8 cellular contexts compared by ENCODE assay signal in the genomic region with DNA sequence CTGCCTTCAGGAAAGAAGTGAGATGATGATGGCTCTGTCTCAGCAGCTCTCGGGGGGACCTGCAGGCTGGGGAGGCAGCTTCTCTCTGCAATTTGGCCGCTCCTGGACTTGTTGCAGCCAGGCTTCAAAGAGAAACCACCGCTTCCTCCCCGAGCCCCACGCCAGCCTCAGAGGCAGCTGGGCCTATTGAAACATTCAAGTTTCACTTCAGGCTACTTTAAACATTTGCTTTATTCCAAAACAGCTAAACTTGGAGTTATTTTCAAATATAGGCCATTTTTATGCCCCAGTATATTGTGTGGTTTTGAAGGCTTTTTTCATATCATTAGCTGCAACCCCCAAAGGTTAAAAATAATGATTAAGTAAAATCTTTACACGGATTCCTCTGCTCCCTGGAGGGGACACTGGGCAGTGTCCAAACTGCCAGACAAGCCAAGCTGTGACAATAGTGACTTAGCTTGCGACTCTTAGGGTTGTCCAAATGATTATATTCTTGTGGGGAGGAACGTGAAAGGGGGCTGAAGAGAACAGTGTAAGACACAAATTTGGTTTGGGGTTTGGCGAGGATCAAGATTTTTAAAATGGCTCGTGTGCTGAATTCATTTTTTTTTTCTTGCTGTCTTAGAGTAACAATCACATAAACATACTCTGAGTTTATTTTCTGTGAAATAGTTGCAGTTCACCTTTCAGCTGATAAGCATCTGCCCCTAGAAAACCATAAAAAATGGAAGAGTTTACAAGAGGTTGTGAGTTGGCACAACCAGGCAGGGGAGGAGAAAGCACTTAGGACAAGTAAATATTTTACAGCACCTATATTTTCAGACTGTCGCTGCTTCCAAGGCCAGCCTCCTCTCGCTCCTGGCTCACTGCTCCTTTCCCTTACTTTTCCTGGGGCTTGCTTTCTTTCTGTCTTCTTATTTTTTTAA.
DNase-seq lines count a peak whose midpoint lies in the region; ATAC-seq and TF ChIP-seq lines count a peak whose summit lies in the region.

No MANE protein-coding gene starts in this region.

- H3K4me3 ChIP-seq in esophagus (ENCODE audit: low read depth in 1 of 2, low read length in 2 of 2), result no peak overlapping the region
- H3K4me3 ChIP-seq in upper lobe of left lung, result peak overlapping the region in 3 of 4 donors; percentile 19 to 39 (median 36)

- H3K4me3 Mint-ChIP-seq in nephron progenitor cell, result peak overlapping the region; percentile 29

- H3K9me3 ChIP-seq in esophagus (ENCODE audit: control insufficient read depth in 2 of 2, insufficient read depth in 1 of 2, low read depth in 1 of 2, low read length in 1 of 2) (no peaks in the 10 kb centered on the region), upper lobe of left lung (no peaks in the 10 kb centered on the region)

- TF ChIP-seq CTCF in nephron progenitor cell (IDR thresholded peaks at IDR 0.05) (no peak), upper lobe of left lung (IDR thresholded peaks at IDR 0.05) (peak in 3 of 6 experiments; percentile 9 to 23 (median 13))

- H3K27ac ChIP-seq in esophagus (ENCODE audit: low read depth in 2 of 2, low read length in 1 of 2) (peak overlapping the region; percentile 49 to 63), upper lobe of left lung (peak overlapping the region; percentile 76 to 87 (median 86))

- TF ChIP-seq POLR2A in upper lobe of left lung (IDR thresholded peaks at IDR 0.05), result peak in 1 of 4 donors; percentile 51

- DNase-seq in EL (peak; percentile 41), KG1 (lab: John Stamatoyannopoulos, UW) (peak; percentile 60), nephron progenitor cell (peak; percentile 38), upper lobe of left lung (peak; percentile 32 to 81), NCI-H2196 (lab: John Stamatoyannopoulos, UW; ENCODE audit: unreplicated experiment) (no peak)
- DNase-seq in activated CD4-positive, alpha-beta T cell treated with anti-CD3 and anti-CD28 coated beads, Interleukin-2, amount 50 U/mL, for 1 hour, result peak; percentile 22

- 29 to 37% methylated on average over 12 of the region's 12 CpGs for WGBS in esophagus, 2 donors
- 11 to 14% methylated on average over 12 of the region's 12 CpGs for WGBS in upper lobe of left lung, 2 donors

- no peaks in the 10 kb centered on the region for H3K4me1 ChIP-seq in esophagus (ENCODE audit: control insufficient read depth in 2 of 2, insufficient read depth in 2 of 2, low read length in 1 of 2)
- H3K4me1 ChIP-seq in upper lobe of left lung, result peaks cover 21 to 40% (median 27%) of the 10 kb centered on the region in 4 donors

- H3K36me3 ChIP-seq in esophagus (ENCODE audit: control insufficient read depth in 2 of 2, insufficient read depth in 2 of 2, low read length in 1 of 2) (no peaks in the 10 kb centered on the region), upper lobe of left lung (no peaks in the 10 kb centered on the region)

- peaks cover 5% of the 10 kb centered on the region for H3K9me3 Mint-ChIP-seq in nephron progenitor cell

- H3K27ac Mint-ChIP-seq in nephron progenitor cell, result no peak overlapping the region

- TF ChIP-seq EP300 in upper lobe of left lung (IDR thresholded peaks at IDR 0.05), result no peak

- H3K27me3 Mint-ChIP-seq in nephron progenitor cell (ENCODE audit: low read depth, poor library complexity), result no peaks in the 10 kb centered on the region

- no peaks in the 10 kb centered on the region for H3K27me3 ChIP-seq in esophagus (ENCODE audit: control insufficient read depth in 1 of 2, insufficient read depth in 2 of 2, low read length in 2 of 2)
- no peaks in the 10 kb centered on the region for H3K27me3 ChIP-seq in upper lobe of left lung

- peak; percentile 80 for ATAC-seq in GM21423 (IDR thresholded peaks at IDR 0.05; ENCODE audit: unreplicated experiment)
- ATAC-seq in upper lobe of left lung (ENCODE audit: low FRiP score in 2 of 2), result peak; percentile 80 to 91

- peaks cover 21% of the 10 kb centered on the region for H3K4me1 Mint-ChIP-seq in nephron progenitor cell

- H3K36me3 Mint-ChIP-seq in nephron progenitor cell (ENCODE audit: low read depth), result peaks cover 15% of the 10 kb centered on the region

Comparison
In these comparisons a context has a peak if more than half of its experiments do, and no peak if none do; other contexts are left out.
1. H3K4me3 ChIP-seq: peak in upper lobe of left lung (3 of 4); none in esophagus (0 of 2).